Comparison of ENCODE assay signal across 23 cellular contexts in genomic region chr5:11050596-11051304, GRCh38.
DNase-seq lines count a peak whose midpoint lies in the region; ATAC-seq and TF ChIP-seq lines count a peak whose summit lies in the region.
"Had no signal": no experiment of that assay in that cellular context is flagged by ENCODE, and none has a peak within 500 bp of the region (broad histone marks: within the 10 kb centered on the region; RNA-seq: fewer than 3 reads in every experiment).

No MANE protein-coding gene starts in this region.

- H3K4me1 Mint-ChIP-seq in CD4-positive, alpha-beta T cell (ENCODE audit: low read depth), result no peaks in the 10 kb centered on the region
- no peaks in the 10 kb centered on the region for H3K4me1 Mint-ChIP-seq in stimulated activated effector memory CD8-positive, alpha-beta T cell treated with anti-CD3 and anti-CD28 coated beads, Interleukin-12 subunit alpha, Interleukin-12 subunit beta, amount 100 ng/mL, for 72 hours
- H3K4me1 Mint-ChIP-seq in activated naive CD8-positive, alpha-beta T cell treated with anti-CD3 and anti-CD28 coated beads for 36 hours, result no peaks in the 10 kb centered on the region
- H3K4me1 Mint-ChIP-seq: activated B cell treated with CpG ODN at 0.5 μM for 24 hours; CD8-positive, alpha-beta memory T cell; T-helper 17 cell had no signal

- H3K9me3 Mint-ChIP-seq in CD4-positive, alpha-beta T cell, result no peaks in the 10 kb centered on the region
- H3K9me3 Mint-ChIP-seq in stimulated activated effector memory CD8-positive, alpha-beta T cell treated with anti-CD3 and anti-CD28 coated beads, Interleukin-12 subunit alpha, Interleukin-12 subunit beta, amount 100 ng/mL, for 72 hours, result no peaks in the 10 kb centered on the region
- H3K9me3 Mint-ChIP-seq in activated naive CD8-positive, alpha-beta T cell treated with anti-CD3 and anti-CD28 coated beads for 36 hours, result no peaks in the 10 kb centered on the region
- H3K9me3 Mint-ChIP-seq: activated B cell treated with CpG ODN at 0.5 μM for 24 hours; CD8-positive, alpha-beta memory T cell had no signal

- intact Hi-C loops in CD4-positive, alpha-beta T cell (cut with DNase I, micrococcal nuclease), result no loop called here

- H3K4me1 ChIP-seq in foreskin keratinocyte, result no peaks in the 10 kb centered on the region
- H3K4me1 ChIP-seq: right lobe of liver, vagina had no signal

- H3K4me3 Mint-ChIP-seq in CD4-positive, alpha-beta T cell, result no peak overlapping the region
- H3K4me3 Mint-ChIP-seq in stimulated activated effector memory CD8-positive, alpha-beta T cell treated with anti-CD3 and anti-CD28 coated beads, Interleukin-12 subunit alpha, Interleukin-12 subunit beta, amount 100 ng/mL, for 72 hours, result no peak overlapping the region
- no peak overlapping the region for H3K4me3 Mint-ChIP-seq in activated naive CD8-positive, alpha-beta T cell treated with anti-CD3 and anti-CD28 coated beads for 36 hours
- H3K4me3 Mint-ChIP-seq: activated B cell treated with CpG ODN at 0.5 μM for 24 hours; CD8-positive, alpha-beta memory T cell; effector memory CD8-positive, alpha-beta T cell; T-helper 17 cell had no signal

- ATAC-seq in foreskin keratinocyte, result no peak
- no peak for ATAC-seq in CD4-positive, alpha-beta T cell (ENCODE audit: poor library complexity)
- no peak for ATAC-seq in stimulated activated effector memory CD8-positive, alpha-beta T cell treated with anti-CD3 and anti-CD28 coated beads, Interleukin-12 subunit alpha, Interleukin-12 subunit beta, amount 100 ng/mL, for 72 hours
- ATAC-seq: effector memory CD8-positive, alpha-beta T cell; GM12878; HepG2; left lobe of liver; right lobe of liver; T-helper 17 cell had no signal

- CTCF ChIA-PET in CD4-positive, alpha-beta T cell (lab: Charles Lee), result no interaction called here

- H3K27ac Mint-ChIP-seq in CD4-positive, alpha-beta T cell, result no peak overlapping the region
- H3K27ac Mint-ChIP-seq in stimulated activated effector memory CD8-positive, alpha-beta T cell treated with anti-CD3 and anti-CD28 coated beads, Interleukin-12 subunit alpha, Interleukin-12 subunit beta, amount 100 ng/mL, for 72 hours, result no peak overlapping the region
- no peak overlapping the region for H3K27ac Mint-ChIP-seq in activated naive CD8-positive, alpha-beta T cell treated with anti-CD3 and anti-CD28 coated beads for 36 hours
- H3K27ac Mint-ChIP-seq: activated B cell treated with CpG ODN at 0.5 μM for 24 hours; effector memory CD8-positive, alpha-beta T cell; T-helper 17 cell had no signal

- H3K36me3 Mint-ChIP-seq in CD4-positive, alpha-beta T cell (ENCODE audit: low read depth), result no peaks in the 10 kb centered on the region
- H3K36me3 Mint-ChIP-seq in stimulated activated effector memory CD8-positive, alpha-beta T cell treated with anti-CD3 and anti-CD28 coated beads, Interleukin-12 subunit alpha, Interleukin-12 subunit beta, amount 100 ng/mL, for 72 hours, result no peaks in the 10 kb centered on the region
- H3K36me3 Mint-ChIP-seq in activated naive CD8-positive, alpha-beta T cell treated with anti-CD3 and anti-CD28 coated beads for 36 hours, result no peaks in the 10 kb centered on the region
- H3K36me3 Mint-ChIP-seq: CD8-positive, alpha-beta memory T cell had no signal

- peak; percentile 3 for DNase-seq in AG10803 (ENCODE audit: low read depth)
- peak; percentile 16 for DNase-seq in HCEC 1CT
- peak; percentile 1 for DNase-seq in RKO (ENCODE audit: low spot score)
- peak; percentile 2 to 18 for DNase-seq in foreskin keratinocyte
- DNase-seq in CD4-positive, alpha-beta T cell, result no peak
- no peak for DNase-seq in activated T-cell treated with anti-CD3 and anti-CD28 coated beads, Interleukin-2, amount 50 U/mL, for 1 hour
- no peak for DNase-seq in stimulated activated effector memory CD8-positive, alpha-beta T cell treated with anti-CD3 and anti-CD28 coated beads, Interleukin-12 subunit alpha, Interleukin-12 subunit beta, amount 100 ng/mL, for 72 hours (ENCODE audit: low spot score in 2 of 2)
- DNase-seq in activated naive CD8-positive, alpha-beta T cell treated with anti-CD3 and anti-CD28 coated beads for 36 hours, result no peak
- DNase-seq: ACHN; activated B cell treated with CpG ODN at 0.5 μM for 24 hours; activated CD8-positive, alpha-beta memory T cell treated with anti-CD3 and anti-CD28 coated beads for 24 hours; CD8-positive, alpha-beta memory T cell; central memory CD4-positive, alpha-beta T cell; effector memory CD8-positive, alpha-beta T cell; NCI-H1417; NCI-H226; occipital lobe; right lobe of liver; T-helper 17 cell had no signal

- H3K27ac ChIP-seq in foreskin keratinocyte, result no peak overlapping the region
- H3K27ac ChIP-seq in CD4-positive, alpha-beta T cell (ENCODE audit: low read depth, low read length), result no peak overlapping the region
- H3K27ac ChIP-seq: right lobe of liver, vagina had no signal

- H3K27me3 Mint-ChIP-seq in CD4-positive, alpha-beta T cell, result peaks cover 4% of the 10 kb centered on the region
- H3K27me3 Mint-ChIP-seq in activated naive CD8-positive, alpha-beta T cell treated with anti-CD3 and anti-CD28 coated beads for 36 hours, result peaks cover 4% of the 10 kb centered on the region

- H3K9me3 ChIP-seq in CD4-positive, alpha-beta T cell (ENCODE audit: control insufficient read depth, low read length), result no peaks in the 10 kb centered on the region
- H3K9me3 ChIP-seq: right lobe of liver, vagina had no signal

- H3K27me3 ChIP-seq in foreskin keratinocyte, result no peaks in the 10 kb centered on the region
- H3K27me3 ChIP-seq in CD4-positive, alpha-beta T cell (ENCODE audit: control insufficient read depth, insufficient read depth, low read length), result no peaks in the 10 kb centered on the region
- H3K27me3 ChIP-seq: right lobe of liver, vagina had no signal

- POLR2A ChIA-PET in CD4-positive, alpha-beta T cell (lab: Charles Lee), result no interaction called here

- no peak overlapping the region for H3K4me3 ChIP-seq in AG10803 (ENCODE audit: low read length)
- H3K4me3 ChIP-seq: GM12878, right lobe of liver, vagina had no signal

- TF ChIP-seq CTCF in AG10803 (conservative IDR thresholded peaks at IDR 0.05; ENCODE audit: low read length) (no peak), foreskin keratinocyte (conservative IDR thresholded peaks at IDR 0.05) (no peak)
- no peak for TF ChIP-seq CTCF in CD4-positive, alpha-beta T cell (IDR thresholded peaks at IDR 0.05)

Comparison
In these comparisons a context has a peak if more than half of its experiments do, and no peak if none do; other contexts are left out.
1. DNase-seq: peak in AG10803 (single experiment), HCEC 1CT (single experiment), RKO (single experiment) and foreskin keratinocyte (2 of 2); none in CD4-positive, alpha-beta T cell (0 of 10), activated T-cell treated with anti-CD3 and anti-CD28 coated beads, Interleukin-2, amount 50 U/mL, for 1 hour (single experiment), stimulated activated effector memory CD8-positive, alpha-beta T cell treated with anti-CD3 and anti-CD28 coated beads, Interleukin-12 subunit alpha, Interleukin-12 subunit beta, amount 100 ng/mL, for 72 hours (0 of 2) and activated naive CD8-positive, alpha-beta T cell treated with anti-CD3 and anti-CD28 coated beads for 36 hours (single experiment).